In the genomic region with DNA sequence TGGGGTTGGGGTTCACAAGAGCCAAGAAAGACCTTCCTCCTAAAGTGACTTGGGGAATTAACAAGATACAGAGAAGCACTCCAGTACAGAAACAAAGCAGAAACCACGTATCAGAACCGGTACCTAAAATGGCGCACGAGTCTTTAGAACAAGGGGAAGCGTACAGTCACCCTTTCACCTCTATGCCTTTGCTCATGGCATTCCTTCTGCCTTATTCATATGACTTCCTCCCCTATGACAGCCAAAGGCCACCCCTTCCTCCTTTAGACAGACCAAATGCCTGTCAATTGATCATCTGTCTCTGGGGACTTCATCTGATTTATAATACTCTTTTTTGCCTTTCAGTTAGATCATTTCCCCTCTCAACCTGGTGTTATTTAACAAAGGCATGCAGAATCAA, we compare ENCODE assay signal across 28 cellular contexts.
"Had no signal": no experiment of that assay in that cellular context is flagged by ENCODE, and none has a peak within 500 bp of the region (broad histone marks: within the 10 kb centered on the region; RNA-seq: fewer than 3 reads in every experiment).

No MANE protein-coding gene starts in this region.

- FAIRE-seq: RCC 7860 had no signal

- H3K4me3 ChIP-seq: MG63, SJSA1 had no signal

- H3K27me3 ChIP-seq: brain microvascular endothelial cell, MG63, SJSA1 had no signal

- ATAC-seq: activated T-helper 17 cell treated with anti-CD3 and anti-CD28 coated beads, Interleukin-2, amount 50 U/mL, for 72 hours; T-helper 17 cell; WTC11 had no signal

- H3K36me3 Mint-ChIP-seq: activated CD4-positive, alpha-beta memory T cell treated with anti-CD3 and anti-CD28 coated beads for 36 hours; activated naive CD8-positive, alpha-beta T cell; WTC11 had no signal

- H3K4me3 Mint-ChIP-seq: activated CD4-positive, alpha-beta memory T cell treated with anti-CD3 and anti-CD28 coated beads for 36 hours; activated CD4-positive, alpha-beta T cell treated with anti-CD3 and anti-CD28 coated beads, Interleukin-2, amount 10 ng/mL, durations not matched to agents 7 days and 5 days; activated naive CD4-positive, alpha-beta T cell treated with anti-CD3 and anti-CD28 coated beads for 36 hours; activated naive CD8-positive, alpha-beta T cell; activated T-helper 17 cell treated with anti-CD3 and anti-CD28 coated beads, Interleukin-2, amount 50 U/mL, for 72 hours; T-helper 17 cell; WTC11 had no signal

- H3K36me3 ChIP-seq: brain microvascular endothelial cell, MG63, SJSA1 had no signal

- H3K4me1 Mint-ChIP-seq: activated CD4-positive, alpha-beta T cell treated with anti-CD3 and anti-CD28 coated beads, Interleukin-2, amount 10 ng/mL, durations not matched to agents 7 days and 5 days; activated T-helper 17 cell treated with anti-CD3 and anti-CD28 coated beads, Interleukin-2, amount 50 U/mL, for 72 hours; T-helper 17 cell; WTC11 had no signal

- H3K27ac ChIP-seq: brain microvascular endothelial cell, SJSA1 had no signal

- DNase-seq: activated CD4-positive, alpha-beta memory T cell treated with anti-CD3 and anti-CD28 coated beads for 36 hours; activated CD4-positive, alpha-beta T cell treated with anti-CD3 and anti-CD28 coated beads, Interleukin-2, amount 10 ng/mL, durations not matched to agents 7 days and 5 days; activated CD8-positive, alpha-beta memory T cell treated with anti-CD3 and anti-CD28 coated beads for 24 hours; activated gamma-delta T cell; activated naive CD4-positive, alpha-beta T cell treated with anti-CD3 and anti-CD28 coated beads for 36 hours; activated T-cell treated with anti-CD3 and anti-CD28 coated beads, Interleukin-2, amount 50 U/mL, for 48 hours; amygdala; brain microvascular endothelial cell; cerebellar nuclear complex; MG63; MV-4-11; NCI-H1092 treated with DMSO at 0.1 percent for 48 hours; NCI-H1417 treated with DMSO at 0.1 percent for 48 hours; NCI-H1694 treated with DMSO at 0.1 percent for 48 hours; NCI-H2029 treated with DMSO at 0.1 percent for 48 hours; NCI-H345; NCI-H510A; NCI-H526 treated with DMSO at 0.1 percent for 48 hours; NCI-H82; NK-92 treated with Interleukin-12 subunit alpha and Interleukin-12 subunit beta, amount 100 ng/mL, for 24 hours; SHP77; T-helper 17 cell; T-helper 9 cell had no signal

- H3K4me1 ChIP-seq: SJSA1 had no signal

- H3K9me3 Mint-ChIP-seq: activated CD4-positive, alpha-beta memory T cell treated with anti-CD3 and anti-CD28 coated beads for 36 hours; activated CD4-positive, alpha-beta T cell treated with anti-CD3 and anti-CD28 coated beads, Interleukin-2, amount 10 ng/mL, durations not matched to agents 7 days and 5 days; activated naive CD4-positive, alpha-beta T cell treated with anti-CD3 and anti-CD28 coated beads for 36 hours; activated T-helper 17 cell treated with anti-CD3 and anti-CD28 coated beads, Interleukin-2, amount 50 U/mL, for 72 hours had no signal

- H3K9me3 ChIP-seq: MG63, SJSA1 had no signal
